ENCODE assay signal across 9 cellular contexts in genomic region chr2:238220892-238221521, GRCh38. TPM values are rescaled to one million over a fixed set of nuclear protein-coding genes. Genes with fewer than 3 reads are reported as not detected.
DNase-seq lines count a peak whose midpoint lies in the region; TF ChIP-seq lines count a peak whose summit lies in the region.
"Had no signal": no experiment of that assay in that cellular context is flagged by ENCODE, and none has a peak within 500 bp of the region (broad histone marks: within the 10 kb centered on the region; RNA-seq: fewer than 3 reads in every experiment).

No MANE protein-coding gene starts in this region.

- no peak overlapping the region for H3K27ac Mint-ChIP-seq in endodermal cell

- TF ChIP-seq CTCF in endodermal cell (conservative IDR thresholded peaks at IDR 0.05) (no peak), brain microvascular endothelial cell (IDR thresholded peaks at IDR 0.05; ENCODE audit: low read depth, low read length, missing control alignments) (no peak)

- H3K9me3 Mint-ChIP-seq in endodermal cell: peaks cover 1% of the 10 kb centered on the region

- H3K36me3 ChIP-seq in endodermal cell (ENCODE audit: control insufficient read depth, insufficient read depth, low read length) (no peaks in the 10 kb centered on the region), brain microvascular endothelial cell (replicated peaks) (no peaks in the 10 kb centered on the region)
- H3K36me3 ChIP-seq: ascending aorta had no signal

- no peak overlapping the region for H3K9ac ChIP-seq in endodermal cell (ENCODE audit: extremely low read depth, low read length, poor library complexity, severe bottlenecking)

- no peaks in the 10 kb centered on the region for H3K36me3 Mint-ChIP-seq in endodermal cell (ENCODE audit: low read depth)

- no peaks in the 10 kb centered on the region for H3K9me3 ChIP-seq in endodermal cell (ENCODE audit: control insufficient read depth, low read length)
- H3K9me3 ChIP-seq: ascending aorta had no signal

- intact Hi-C loops in posterior cingulate gyrus (cut with DNase I): no loop called here

- H3K4me1 ChIP-seq in endodermal cell (ENCODE audit: control insufficient read depth, insufficient read depth, low read length): no peaks in the 10 kb centered on the region
- H3K4me1 ChIP-seq: ascending aorta had no signal

- H3K27me3 Mint-ChIP-seq in endodermal cell (ENCODE audit: insufficient read depth): no peaks in the 10 kb centered on the region

- H3K4me3 ChIP-seq in GM08714 (ENCODE audit: low read length) (peak overlapping the region; percentile 26; the same call in 1 of the 2 replicates), endodermal cell (ENCODE audit: low read length) (no peak overlapping the region), brain microvascular endothelial cell (ENCODE audit: low read depth, low read length) (no peak overlapping the region)

- no peak overlapping the region for H3K27ac ChIP-seq in endodermal cell (ENCODE audit: low read depth, low read length)
- no peak overlapping the region for H3K27ac ChIP-seq in brain microvascular endothelial cell

- H3K27me3 ChIP-seq in endodermal cell (ENCODE audit: control insufficient read depth, insufficient read depth, low read length, poor library complexity, severe bottlenecking) (no peaks in the 10 kb centered on the region), brain microvascular endothelial cell (replicated peaks) (no peaks in the 10 kb centered on the region)
- H3K27me3 ChIP-seq: ascending aorta had no signal

- DNase-seq in NCI-H510A (lab: John Stamatoyannopoulos, UW) (peak; percentile 74), endodermal cell (peak; percentile 67), posterior cingulate gyrus (peak in 9 of 10 donors; percentile 47 to 96 (median 62)), brain microvascular endothelial cell (no peak), NCI-H446 treated with DMSO at 0.1 percent for 48 hours (lab: John Stamatoyannopoulos, UW) (no peak), NOMO-1 treated with DMSO at 0.1 percent for 48 hours (lab: John Stamatoyannopoulos, UW; ENCODE audit: unreplicated experiment) (no peak)
- DNase-seq in stimulated activated CD4-positive, alpha-beta T cell treated with anti-CD3 and anti-CD28 coated beads, Interleukin-4, amount 100 ng/mL, for 1 hour: no peak

- WGBS in endodermal cell (ENCODE audit: insufficient coverage in 1 of 2, insufficient read length in 1 of 2), 2 experiments: 88 to 89% methylated on average over 17 to 23 of the region's 23 CpGs

- no peak overlapping the region for H3K4me3 Mint-ChIP-seq in endodermal cell

- no peaks in the 10 kb centered on the region for H3K4me1 Mint-ChIP-seq in endodermal cell

- in situ Hi-C loops in brain microvascular endothelial cell (cut with HindIII; ENCODE audit: low pct_ligation_motif_present, low sequenced_read_pairs): no loop called here

RNA-seq across cellular contexts. Expression of gene ILKAP, which starts 17.5 kb away (rescaled TPM):
- 10 to 100 TPM; 40.9 to 46.4 TPM for total RNA-seq in endodermal cell
- 42.6 TPM for polyA plus RNA-seq in endodermal cell (2013, experiment 1 of 2)
- polyA plus RNA-seq in endodermal cell (2013, experiment 2 of 2): 38.0 TPM

RNA-seq across cellular contexts. Expression of gene HES6, which starts 18.8 kb away (rescaled TPM):
- total RNA-seq in endodermal cell: 10 to 100 TPM; 17.8 to 26.3 TPM
- 302 TPM for polyA plus RNA-seq in endodermal cell (2013, experiment 1 of 2)
- polyA plus RNA-seq in endodermal cell (2013, experiment 2 of 2): 279 TPM

Comparison
In these comparisons a context has a peak if more than half of its experiments do, and no peak if none do; other contexts are left out.
1. DNase-seq: peak in NCI-H510A (single experiment), endodermal cell (single experiment) and posterior cingulate gyrus (9 of 10); none in brain microvascular endothelial cell (single experiment), stimulated activated CD4-positive, alpha-beta T cell treated with anti-CD3 and anti-CD28 coated beads, Interleukin-4, amount 100 ng/mL, for 1 hour (single experiment), NCI-H446 treated with DMSO at 0.1 percent for 48 hours (single experiment) and NOMO-1 treated with DMSO at 0.1 percent for 48 hours (single experiment).